1 cellular context compared by ENCODE assay signal in genomic region chr20:50153500-50154377, GRCh38.
TF ChIP-seq lines count a peak whose summit lies in the region.

Gene PEDS1, minus strand, starts transcription at chr20:50153723. Its CDS starts 86 bp downstream, at chr20:50153637.

TF ChIP-seq in HepG2, 621 proteins besides CTCF, POLR2A, EP300 and RAD21 (continued from another document and continues in another):
- peak; percentile 50 for TF ChIP-seq RBM39 (IDR thresholded peaks at IDR 0.05; ENCODE audit: low read depth, low read length, poor library complexity, severe bottlenecking)
- TF ChIP-seq ZNF737 (CRISPR knock-in tag; IDR thresholded peaks at IDR 0.05; ENCODE audit: borderline replicate concordance) = peak; percentile 98
- TF ChIP-seq ZNF879 (CRISPR knock-in tag; IDR thresholded peaks at IDR 0.05) = peak; percentile 96; the same call in 1 of the 2 replicates
- TF ChIP-seq FOXK2 (IDR thresholded peaks at IDR 0.05) = no peak
- peak; percentile 73 for TF ChIP-seq CBFB (CRISPR knock-in tag; IDR thresholded peaks at IDR 0.05)
- peak; percentile 97 for TF ChIP-seq ZSCAN31 (CRISPR knock-in tag; IDR thresholded peaks at IDR 0.05; ENCODE audit: low read depth)
- TF ChIP-seq ZNF746 (CRISPR knock-in tag; IDR thresholded peaks at IDR 0.05) = peak; percentile 56
- peak; percentile 46; the same call in 1 of the 2 replicates for TF ChIP-seq NR2C2 (CRISPR knock-in tag; IDR thresholded peaks at IDR 0.05; ENCODE audit: borderline replicate concordance)
- TF ChIP-seq, protein P1, sequence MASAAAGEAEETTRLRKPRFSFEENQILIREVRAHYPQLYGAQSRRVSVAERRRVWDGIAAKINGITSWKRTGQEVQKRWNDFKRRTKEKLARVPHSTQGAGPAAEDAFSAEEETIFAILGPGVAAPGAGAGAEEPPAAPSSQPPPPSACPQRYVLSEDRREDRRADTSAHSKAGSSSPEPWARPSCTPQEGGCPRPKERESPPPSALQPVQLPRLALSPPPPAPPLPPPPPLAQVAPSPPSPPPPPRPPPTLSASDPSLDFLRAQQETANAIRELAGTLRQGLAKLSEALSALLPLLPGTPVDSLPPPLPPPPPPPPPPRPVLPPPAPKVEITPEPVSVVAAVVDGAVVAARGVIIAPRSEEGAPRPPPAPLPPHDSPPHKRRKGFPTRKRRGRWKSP (CRISPR knock-in tag; IDR thresholded peaks at IDR 0.05) = peak; percentile 96
- TF ChIP-seq ZNF720 (CRISPR knock-in tag; IDR thresholded peaks at IDR 0.05) = peak; percentile 88; the same call in 1 of the 2 replicates
- TF ChIP-seq ZNF652 (CRISPR knock-in tag; IDR thresholded peaks at IDR 0.05; ENCODE audit: borderline replicate concordance, low read depth) = peak; percentile 43; the same call in 1 of the 2 replicates
- TF ChIP-seq, protein P2, sequence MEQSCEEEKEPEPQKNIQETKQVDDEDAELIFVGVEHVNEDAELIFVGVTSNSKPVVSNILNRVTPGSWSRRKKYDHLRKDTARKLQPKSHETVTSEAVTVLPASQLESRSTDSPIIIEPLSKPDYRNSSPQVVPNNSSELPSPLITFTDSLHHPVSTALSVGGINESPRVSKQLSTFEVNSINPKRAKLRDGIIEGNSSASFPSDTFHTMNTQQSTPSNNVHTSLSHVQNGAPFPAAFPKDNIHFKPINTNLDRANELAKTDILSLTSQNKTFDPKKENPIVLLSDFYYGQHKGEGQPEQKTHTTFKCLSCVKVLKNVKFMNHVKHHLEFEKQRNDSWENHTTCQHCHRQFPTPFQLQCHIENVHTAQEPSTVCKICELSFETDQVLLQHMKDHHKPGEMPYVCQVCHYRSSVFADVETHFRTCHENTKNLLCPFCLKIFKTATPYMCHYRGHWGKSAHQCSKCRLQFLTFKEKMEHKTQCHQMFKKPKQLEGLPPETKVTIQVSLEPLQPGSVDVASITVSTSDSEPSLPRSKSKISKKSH (CRISPR knock-in tag; IDR thresholded peaks at IDR 0.05; ENCODE audit: borderline replicate concordance) = peak; percentile 91
- peak; percentile 99 for TF ChIP-seq ZNF563 (CRISPR knock-in tag; IDR thresholded peaks at IDR 0.05)
- peak; percentile 99 for TF ChIP-seq ZNF703 (CRISPR knock-in tag; IDR thresholded peaks at IDR 0.05; ENCODE audit: borderline replicate concordance)
- TF ChIP-seq BORCS8-MEF2B (CRISPR knock-in tag; IDR thresholded peaks at IDR 0.05) = peak; percentile 96
- TF ChIP-seq ZZZ3 (CRISPR knock-in tag; IDR thresholded peaks at IDR 0.05; ENCODE audit: borderline replicate concordance) = peak; percentile 98
- TF ChIP-seq WIZ (CRISPR knock-in tag; IDR thresholded peaks at IDR 0.05) = peak; percentile 65
- peak; percentile 99 for TF ChIP-seq ATF7-NPFF (CRISPR knock-in tag; IDR thresholded peaks at IDR 0.05; ENCODE audit: low read depth)
- no peak for TF ChIP-seq SRSF1 (optimal IDR thresholded peaks at IDR 0.05; ENCODE audit: low read depth, low read length)
- peak; percentile 58; the same call in 1 of the 2 replicates for TF ChIP-seq GATAD1 (CRISPR knock-in tag; IDR thresholded peaks at IDR 0.05)
- peak; percentile 54 for TF ChIP-seq MLX (CRISPR knock-in tag; IDR thresholded peaks at IDR 0.05)
- TF ChIP-seq DBP (CRISPR knock-in tag; IDR thresholded peaks at IDR 0.05; ENCODE audit: not compliant biosample characterization) = peak; percentile 29
- peak; percentile 73 for TF ChIP-seq KLF12 (CRISPR knock-in tag; IDR thresholded peaks at IDR 0.05; ENCODE audit: borderline replicate concordance)
- TF ChIP-seq, protein P3, sequence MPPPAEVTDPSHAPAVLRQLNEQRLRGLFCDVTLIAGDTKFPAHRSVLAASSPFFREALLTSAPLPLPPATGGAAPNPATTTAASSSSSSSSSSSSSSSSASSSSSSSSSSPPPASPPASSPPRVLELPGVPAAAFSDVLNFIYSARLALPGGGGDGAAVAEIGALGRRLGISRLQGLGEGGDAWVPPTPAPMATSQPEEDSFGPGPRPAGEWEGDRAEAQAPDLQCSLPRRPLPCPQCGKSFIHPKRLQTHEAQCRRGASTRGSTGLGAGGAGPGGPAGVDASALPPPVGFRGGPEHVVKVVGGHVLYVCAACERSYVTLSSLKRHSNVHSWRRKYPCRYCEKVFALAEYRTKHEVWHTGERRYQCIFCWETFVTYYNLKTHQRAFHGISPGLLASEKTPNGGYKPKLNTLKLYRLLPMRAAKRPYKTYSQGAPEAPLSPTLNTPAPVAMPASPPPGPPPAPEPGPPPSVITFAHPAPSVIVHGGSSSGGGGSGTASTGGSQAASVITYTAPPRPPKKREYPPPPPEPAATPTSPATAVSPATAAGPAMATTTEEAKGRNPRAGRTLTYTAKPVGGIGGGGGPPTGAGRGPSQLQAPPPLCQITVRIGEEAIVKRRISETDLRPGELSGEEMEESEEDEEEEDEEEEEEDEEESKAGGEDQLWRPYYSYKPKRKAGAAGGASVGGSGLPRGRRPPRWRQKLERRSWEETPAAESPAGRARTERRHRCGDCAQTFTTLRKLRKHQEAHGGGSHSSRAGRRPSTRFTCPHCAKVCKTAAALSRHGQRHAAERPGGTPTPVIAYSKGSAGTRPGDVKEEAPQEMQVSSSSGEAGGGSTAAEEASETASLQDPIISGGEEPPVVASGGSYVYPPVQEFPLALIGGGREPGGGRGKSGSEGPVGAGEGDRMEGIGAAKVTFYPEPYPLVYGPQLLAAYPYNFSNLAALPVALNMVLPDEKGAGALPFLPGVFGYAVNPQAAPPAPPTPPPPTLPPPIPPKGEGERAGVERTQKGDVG (CRISPR knock-in tag; IDR thresholded peaks at IDR 0.05; ENCODE audit: borderline replicate concordance) = peak; percentile 96; the same call in 1 of the 2 replicates
- TF ChIP-seq ZNF337 (CRISPR knock-in tag; IDR thresholded peaks at IDR 0.05; ENCODE audit: borderline replicate concordance, low read depth) = peak; percentile 72; the same call in 1 of the 2 replicates
- 0 out of 2 replicates have a peak, but pooled peaks have one; percentile 24 for TF ChIP-seq KDM5A (IDR thresholded peaks at IDR 0.05; ENCODE audit: borderline replicate concordance, low read length)
- peak; percentile 90 for TF ChIP-seq ZHX1 (CRISPR knock-in tag; IDR thresholded peaks at IDR 0.05; ENCODE audit: low read depth)
- peak; percentile 67 for TF ChIP-seq BCL6 (CRISPR knock-in tag; IDR thresholded peaks at IDR 0.05)
- TF ChIP-seq TBP (CRISPR knock-in tag; IDR thresholded peaks at IDR 0.05) = no peak
- peak; percentile 82 for TF ChIP-seq ASH2L (IDR thresholded peaks at IDR 0.05; ENCODE audit: insufficient read length, low read depth, low read length)
- peak; percentile 89; the same call in 1 of the 2 replicates for TF ChIP-seq SP140L (CRISPR knock-in tag; IDR thresholded peaks at IDR 0.05; ENCODE audit: borderline replicate concordance)
- no peak for TF ChIP-seq NFRKB (IDR thresholded peaks at IDR 0.05)
- TF ChIP-seq PTBP1 (IDR thresholded peaks at IDR 0.05; ENCODE audit: low read depth, low read length, poor library complexity, severe bottlenecking) = peak; percentile 49
- 0 out of 2 replicates have a peak, but pooled peaks have one; percentile 67 for TF ChIP-seq ZNF512 (CRISPR knock-in tag; IDR thresholded peaks at IDR 0.05)
- TF ChIP-seq MIXL1 (CRISPR knock-in tag; IDR thresholded peaks at IDR 0.05) = 0 out of 2 replicates have a peak, but pooled peaks have one; percentile 53
- peak; percentile 88 for TF ChIP-seq KLF9 (CRISPR knock-in tag; IDR thresholded peaks at IDR 0.05; ENCODE audit: low read depth)
- no peak for TF ChIP-seq FOXM1 (CRISPR knock-in tag; IDR thresholded peaks at IDR 0.05)
- TF ChIP-seq KLF6 (CRISPR knock-in tag; IDR thresholded peaks at IDR 0.05) = no peak
- TF ChIP-seq U2AF1 (optimal IDR thresholded peaks at IDR 0.05; ENCODE audit: low read depth, low read length) = no peak
- TF ChIP-seq ZNF253 (CRISPR knock-in tag; IDR thresholded peaks at IDR 0.05; ENCODE audit: borderline replicate concordance) = peak; percentile 92
- TF ChIP-seq, protein P4, sequence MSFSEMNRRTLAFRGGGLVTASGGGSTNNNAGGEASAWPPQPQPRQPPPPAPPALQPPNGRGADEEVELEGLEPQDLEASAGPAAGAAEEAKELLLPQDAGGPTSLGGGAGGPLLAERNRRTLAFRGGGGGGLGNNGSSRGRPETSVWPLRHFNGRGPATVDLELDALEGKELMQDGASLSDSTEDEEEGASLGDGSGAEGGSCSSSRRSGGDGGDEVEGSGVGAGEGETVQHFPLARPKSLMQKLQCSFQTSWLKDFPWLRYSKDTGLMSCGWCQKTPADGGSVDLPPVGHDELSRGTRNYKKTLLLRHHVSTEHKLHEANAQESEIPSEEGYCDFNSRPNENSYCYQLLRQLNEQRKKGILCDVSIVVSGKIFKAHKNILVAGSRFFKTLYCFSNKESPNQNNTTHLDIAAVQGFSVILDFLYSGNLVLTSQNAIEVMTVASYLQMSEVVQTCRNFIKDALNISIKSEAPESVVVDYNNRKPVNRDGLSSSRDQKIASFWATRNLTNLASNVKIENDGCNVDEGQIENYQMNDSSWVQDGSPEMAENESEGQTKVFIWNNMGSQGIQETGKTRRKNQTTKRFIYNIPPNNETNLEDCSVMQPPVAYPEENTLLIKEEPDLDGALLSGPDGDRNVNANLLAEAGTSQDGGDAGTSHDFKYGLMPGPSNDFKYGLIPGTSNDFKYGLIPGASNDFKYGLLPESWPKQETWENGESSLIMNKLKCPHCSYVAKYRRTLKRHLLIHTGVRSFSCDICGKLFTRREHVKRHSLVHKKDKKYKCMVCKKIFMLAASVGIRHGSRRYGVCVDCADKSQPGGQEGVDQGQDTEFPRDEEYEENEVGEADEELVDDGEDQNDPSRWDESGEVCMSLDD (CRISPR knock-in tag; IDR thresholded peaks at IDR 0.05; ENCODE audit: borderline replicate concordance) = peak; percentile 85; the same call in 1 of the 2 replicates
- peak; percentile 86; the same call in 1 of the 2 replicates for TF ChIP-seq ZNF430 (CRISPR knock-in tag; IDR thresholded peaks at IDR 0.05)
- TF ChIP-seq ZNF333 (CRISPR knock-in tag; IDR thresholded peaks at IDR 0.05; ENCODE audit: borderline replicate concordance) = peak; percentile 98
- TF ChIP-seq HOXD1 (CRISPR knock-in tag; IDR thresholded peaks at IDR 0.05) = peak; percentile 89; the same call in 1 of the 2 replicates
- TF ChIP-seq HNRNPL (IDR thresholded peaks at IDR 0.05; ENCODE audit: low read depth, low read length) = peak; percentile 73; the same call in 1 of the 2 replicates
- TF ChIP-seq MZF1 (CRISPR knock-in tag; IDR thresholded peaks at IDR 0.05; ENCODE audit: borderline replicate concordance) = peak; percentile 84
- TF ChIP-seq ZNF136 (CRISPR knock-in tag; IDR thresholded peaks at IDR 0.05; ENCODE audit: low read depth) = no peak
- TF ChIP-seq, protein P5, sequence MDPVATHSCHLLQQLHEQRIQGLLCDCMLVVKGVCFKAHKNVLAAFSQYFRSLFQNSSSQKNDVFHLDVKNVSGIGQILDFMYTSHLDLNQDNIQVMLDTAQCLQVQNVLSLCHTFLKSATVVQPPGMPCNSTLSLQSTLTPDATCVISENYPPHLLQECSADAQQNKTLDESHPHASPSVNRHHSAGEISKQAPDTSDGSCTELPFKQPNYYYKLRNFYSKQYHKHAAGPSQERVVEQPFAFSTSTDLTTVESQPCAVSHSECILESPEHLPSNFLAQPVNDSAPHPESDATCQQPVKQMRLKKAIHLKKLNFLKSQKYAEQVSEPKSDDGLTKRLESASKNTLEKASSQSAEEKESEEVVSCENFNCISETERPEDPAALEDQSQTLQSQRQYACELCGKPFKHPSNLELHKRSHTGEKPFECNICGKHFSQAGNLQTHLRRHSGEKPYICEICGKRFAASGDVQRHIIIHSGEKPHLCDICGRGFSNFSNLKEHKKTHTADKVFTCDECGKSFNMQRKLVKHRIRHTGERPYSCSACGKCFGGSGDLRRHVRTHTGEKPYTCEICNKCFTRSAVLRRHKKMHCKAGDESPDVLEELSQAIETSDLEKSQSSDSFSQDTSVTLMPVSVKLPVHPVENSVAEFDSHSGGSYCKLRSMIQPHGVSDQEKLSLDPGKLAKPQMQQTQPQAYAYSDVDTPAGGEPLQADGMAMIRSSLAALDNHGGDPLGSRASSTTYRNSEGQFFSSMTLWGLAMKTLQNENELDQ (CRISPR knock-in tag; IDR thresholded peaks at IDR 0.05; ENCODE audit: borderline replicate concordance) = no peak; the same call in none of the 2 replicates
